8 cellular contexts compared by ENCODE assay signal in genomic region chr11:118792642-118793124, GRCh38. TPM values are rescaled to one million over a fixed set of nuclear protein-coding genes. Genes with fewer than 3 reads are reported as not detected.
DNase-seq lines count a peak whose midpoint lies in the region; ATAC-seq and TF ChIP-seq lines count a peak whose summit lies in the region.

No MANE protein-coding gene starts in this region.

- peak overlapping the region; percentile 99 for H3K27ac Mint-ChIP-seq in activated naive CD4-positive, alpha-beta T cell treated with anti-CD3 and anti-CD28 coated beads, Interleukin-2, amount 10 ng/mL, durations not matched to agents 7 days and 5 days
- no peak overlapping the region for H3K27ac Mint-ChIP-seq in neural crest cell (ENCODE audit: unreplicated experiment)

- H3K27ac ChIP-seq in C4-2B, result peak overlapping the region; percentile 96

- no peak for TF ChIP-seq CTCF in C4-2B (conservative IDR thresholded peaks at IDR 0.05)
- no peak for TF ChIP-seq CTCF in neural crest cell (conservative IDR thresholded peaks at IDR 0.05)

- peaks cover 6% of the 10 kb centered on the region for H3K27me3 Mint-ChIP-seq in activated naive CD4-positive, alpha-beta T cell treated with anti-CD3 and anti-CD28 coated beads, Interleukin-2, amount 10 ng/mL, durations not matched to agents 7 days and 5 days
- peaks cover 3% of the 10 kb centered on the region for H3K27me3 Mint-ChIP-seq in neural crest cell (ENCODE audit: low read depth)

- H3K36me3 Mint-ChIP-seq in activated naive CD4-positive, alpha-beta T cell treated with anti-CD3 and anti-CD28 coated beads, Interleukin-2, amount 10 ng/mL, durations not matched to agents 7 days and 5 days, result peaks cover 17% of the 10 kb centered on the region
- H3K36me3 Mint-ChIP-seq in neural crest cell (ENCODE audit: low read depth), result peaks cover 9% of the 10 kb centered on the region

- peak; percentile 63 for ATAC-seq in HG03460 (IDR thresholded peaks at IDR 0.05; ENCODE audit: unreplicated experiment)

- CTCF ChIA-PET in activated naive CD4-positive, alpha-beta T cell treated with anti-CD3 and anti-CD28 coated beads, Interleukin-2, amount 10 ng/mL, durations not matched to agents 7 days and 5 days (lab: Charles Lee), result interaction anchor here (0.7 to 6.7 kb wide), 8 partner anchors 10 to 179 kb away, joined by 3 to 54 read pairs (median 4); partner anchors contain the start of gene CXCR5

- H3K4me3 Mint-ChIP-seq in activated naive CD4-positive, alpha-beta T cell treated with anti-CD3 and anti-CD28 coated beads, Interleukin-2, amount 10 ng/mL, durations not matched to agents 7 days and 5 days, result peak overlapping the region; percentile 99
- H3K4me3 Mint-ChIP-seq in neural crest cell, result peak overlapping the region; percentile 100

- H3K9me3 Mint-ChIP-seq in activated naive CD4-positive, alpha-beta T cell treated with anti-CD3 and anti-CD28 coated beads, Interleukin-2, amount 10 ng/mL, durations not matched to agents 7 days and 5 days, result no peaks in the 10 kb centered on the region
- H3K9me3 Mint-ChIP-seq in neural crest cell, result no peaks in the 10 kb centered on the region

- peak; percentile 85 for DNase-seq in GM19240 (ENCODE audit: insufficient read length, low spot score)
- DNase-seq in activated naive CD4-positive, alpha-beta T cell treated with anti-CD3 and anti-CD28 coated beads, Interleukin-2, amount 10 ng/mL, durations not matched to agents 7 days and 5 days, result peak; percentile 68
- peak; percentile 93 for DNase-seq in foreskin melanocyte
- peak; percentile 43 for DNase-seq in neural crest cell (ENCODE audit: low read depth, low spot score)
- DNase-seq in stromal cell of bone marrow (ENCODE audit: low read depth), result peak; percentile 86

- H3K4me1 Mint-ChIP-seq in activated naive CD4-positive, alpha-beta T cell treated with anti-CD3 and anti-CD28 coated beads, Interleukin-2, amount 10 ng/mL, durations not matched to agents 7 days and 5 days, result peaks cover 17% of the 10 kb centered on the region
- H3K4me1 Mint-ChIP-seq in neural crest cell, result peaks cover 38% of the 10 kb centered on the region

- peak; percentile 97 for TF ChIP-seq POLR2A in Raji (IDR thresholded peaks at IDR 0.05; ENCODE audit: insufficient read depth, low read depth, low read length)

RNA-seq across cellular contexts. Expression of gene DDX6, which starts 1.7 kb away (rescaled TPM):
- 218 and 222 TPM in 2 replicates for total RNA-seq in neural crest cell

Comparison
In these comparisons a context has a peak if more than half of its experiments do, and no peak if none do; other contexts are left out.
1. Peak in every context shown above with its lines: DNase-seq, ATAC-seq and H3K27ac ChIP-seq.
2. DNase-seq: peak in every context shown above with its lines; median percentile 93 in foreskin melanocyte; 86 in stromal cell of bone marrow; 85 in GM19240; 68 in activated naive CD4-positive, alpha-beta T cell treated with anti-CD3 and anti-CD28 coated beads, Interleukin-2, amount 10 ng/mL, durations not matched to agents 7 days and 5 days; 43 in neural crest cell.